12 cellular contexts compared by ENCODE assay signal in genomic region chr7:116216956-116217570, GRCh38. TPM values are rescaled to one million over a fixed set of nuclear protein-coding genes. Genes with fewer than 3 reads are reported as not detected.
DNase-seq lines count a peak whose midpoint lies in the region; ATAC-seq, FAIRE-seq and TF ChIP-seq lines count a peak whose summit lies in the region.
"Had no signal": no experiment of that assay in that cellular context is flagged by ENCODE, and none has a peak within 500 bp of the region (broad histone marks: within the 10 kb centered on the region; RNA-seq: fewer than 3 reads in every experiment).

No MANE protein-coding gene starts in this region.

- intact Hi-C loops in left colon (cut with DNase I, micrococcal nuclease) = no loop called here

- no peak for TF ChIP-seq EP300 in gastroesophageal sphincter (IDR thresholded peaks at IDR 0.05)

- no peaks in the 10 kb centered on the region for H3K36me3 Mint-ChIP-seq in astrocyte (ENCODE audit: low read depth, unreplicated experiment)

- H3K27ac ChIP-seq in GM23248 = peak overlapping the region; percentile 67; the same call in 1 of the 2 replicates
- H3K27ac ChIP-seq in astrocyte (ENCODE audit: low read depth, low read length) = peak overlapping the region; percentile 80
- H3K27ac ChIP-seq in gastroesophageal sphincter = peak overlapping the region in 2 of 4 donors; percentile 30 to 96

- peaks cover 43% of the 10 kb centered on the region for H3K4me1 Mint-ChIP-seq in astrocyte (ENCODE audit: low read depth, unreplicated experiment)

- H3K79me2 ChIP-seq in GM23248 (ENCODE audit: insufficient read depth) (peaks cover 59% of the 10 kb centered on the region), astrocyte (ENCODE audit: insufficient read depth, low read length) (peaks cover 95% of the 10 kb centered on the region)

- H3K27me3 ChIP-seq in GM23248 (replicated peaks; ENCODE audit: insufficient read depth) (no peaks in the 10 kb centered on the region), astrocyte (ENCODE audit: insufficient read depth, low read length) (no peaks in the 10 kb centered on the region), gastroesophageal sphincter (no peaks in the 10 kb centered on the region)

- TF ChIP-seq CTCF in astrocyte (IDR thresholded peaks at IDR 0.05; ENCODE audit: insufficient read depth, low read depth, low read length) = no peak
- no peak for TF ChIP-seq CTCF in gastroesophageal sphincter (IDR thresholded peaks at IDR 0.05)

- H3K27me3 Mint-ChIP-seq in astrocyte (ENCODE audit: low read depth, unreplicated experiment) = no peaks in the 10 kb centered on the region

- TF ChIP-seq POLR2A in gastroesophageal sphincter (IDR thresholded peaks at IDR 0.05) = no peak

- in situ Hi-C loops in ACHN (cut with HindIII; ENCODE audit: low pct_ligation_motif_present, low pct_unique_long_range_greater_than_20kb, low sequenced_read_pairs) = no loop called here
- in situ Hi-C loops in GM23248 (cut with MboI) = no loop called here

- ATAC-seq in left colon (peak; percentile 72), gastroesophageal sphincter (no peak)

- H3K4me3 ChIP-seq in GM23248 = no peak overlapping the region
- H3K4me3 ChIP-seq in astrocyte (ENCODE audit: insufficient read depth, low read depth, low read length) = no peak overlapping the region
- H3K4me3 ChIP-seq in gastroesophageal sphincter = no peak overlapping the region

- no peaks in the 10 kb centered on the region for H3K9me3 ChIP-seq in GM23248 (ENCODE audit: low read depth)
- H3K9me3 ChIP-seq in astrocyte (ENCODE audit: insufficient read depth, low read depth, low read length) = no peaks in the 10 kb centered on the region
- no peaks in the 10 kb centered on the region for H3K9me3 ChIP-seq in gastroesophageal sphincter

- peaks cover 42% of the 10 kb centered on the region for H3F3A ChIP-seq in GM23248 (ENCODE audit: insufficient read depth)

- H3K9ac ChIP-seq in GM23248 (peak overlapping the region; percentile 35), astrocyte (ENCODE audit: low read length) (peak overlapping the region; percentile 64)

- 85 to 88% methylated on average over 3 of the region's 3 CpGs for WGBS in GM23248 (ENCODE audit: low coverage in 1 of 2, low lambda C conversion rate in 2 of 2, missing lambda C conversion rate in 2 of 2), 2 experiments
- WGBS in gastroesophageal sphincter (ENCODE audit: low coverage in 1 of 2), 2 donors = 45 to 52% methylated on average over 3 of the region's 3 CpGs

- no peaks in the 10 kb centered on the region for H3K9me3 Mint-ChIP-seq in astrocyte (ENCODE audit: unreplicated experiment)
- H3K9me3 Mint-ChIP-seq: CD14-positive monocyte had no signal

- H3K4me2 ChIP-seq in GM23248 (ENCODE audit: unreplicated experiment) (peak overlapping the region; percentile 73), astrocyte (ENCODE audit: low read length) (peak overlapping the region; percentile 74)

- H3K36me3 ChIP-seq in GM23248 (ENCODE audit: low read depth) (no peaks in the 10 kb centered on the region), astrocyte (ENCODE audit: insufficient read depth, low read length) (no peaks in the 10 kb centered on the region), gastroesophageal sphincter (no peaks in the 10 kb centered on the region)

- no peaks in the 10 kb centered on the region for H4K20me1 ChIP-seq in GM23248 (ENCODE audit: insufficient read depth)
- H4K20me1 ChIP-seq in astrocyte (ENCODE audit: insufficient read depth, low read length) = peaks cover 53% of the 10 kb centered on the region

- no peaks in the 10 kb centered on the region for H3K9me2 ChIP-seq in GM23248 (ENCODE audit: insufficient read depth)

- H3K4me3 Mint-ChIP-seq in astrocyte (ENCODE audit: unreplicated experiment) = no peak overlapping the region
- H3K4me3 Mint-ChIP-seq: CD14-positive monocyte had no signal

- peaks cover 56% of the 10 kb centered on the region for H3K4me1 ChIP-seq in GM23248 (ENCODE audit: insufficient read depth)
- peaks cover 49% of the 10 kb centered on the region for H3K4me1 ChIP-seq in astrocyte (ENCODE audit: insufficient read depth, low read length)
- peaks cover 0 to 87% (median 35%) of the 10 kb centered on the region in 3 donors for H3K4me1 ChIP-seq in gastroesophageal sphincter

- no peak for FAIRE-seq in astrocyte (lab: Jason Lieb, UNC)

- H3K27ac Mint-ChIP-seq in astrocyte (ENCODE audit: unreplicated experiment) = peak overlapping the region; percentile 64

- no peak overlapping the region for H2AFZ ChIP-seq in GM23248
- H2AFZ ChIP-seq in astrocyte (ENCODE audit: low read depth, low read length) = no peak overlapping the region

- DNase-seq in ACHN (peak; percentile 40), GM23248 (peak; percentile 60), astrocyte (ENCODE audit: low read depth) (no peak), left colon (no peak), NCI-H69 (lab: John Stamatoyannopoulos, UW) (no peak), DMS153 (lab: John Stamatoyannopoulos, UW) (no peak), inferior parietal cortex (ENCODE audit: extremely low spot score) (no peak)
- DNase-seq: activated naive CD4-positive, alpha-beta T cell; NCI-H2081 treated with DMSO at 0.1 percent for 48 hours; RPMI8226 had no signal

RNA-seq across cellular contexts. Expression of gene TES, which starts 6.7 kb away (rescaled TPM):
- total RNA-seq in GM23248 (2014; rRNA removed; shearing (Covaris generic)) = 32.6 and 41.5 TPM in 2 replicates
- 32.5 and 32.9 TPM in 2 replicates for polyA plus RNA-seq in GM23248 (2016; fragmentation: Nextera tagmentation; extraction: Ambion mirVana)
- total RNA-seq in astrocyte = 179 and 184 TPM in 2 replicates
- 100 to 1,000 TPM in 1 of 2 donors, 10 to 100 TPM in 1; 72.8 to 119 TPM for total RNA-seq in left colon
- 100 to 1,000 TPM; 245 to 501 (median 290) TPM for total RNA-seq in gastroesophageal sphincter

Comparison
In these comparisons a context has a peak if more than half of its experiments do, and no peak if none do; other contexts are left out.
1. DNase-seq: peak in ACHN (single experiment) and GM23248 (single experiment); none in astrocyte (single experiment), left colon (0 of 2), NCI-H69 (single experiment), DMS153 (single experiment) and inferior parietal cortex (single experiment).